In the genomic region with DNA sequence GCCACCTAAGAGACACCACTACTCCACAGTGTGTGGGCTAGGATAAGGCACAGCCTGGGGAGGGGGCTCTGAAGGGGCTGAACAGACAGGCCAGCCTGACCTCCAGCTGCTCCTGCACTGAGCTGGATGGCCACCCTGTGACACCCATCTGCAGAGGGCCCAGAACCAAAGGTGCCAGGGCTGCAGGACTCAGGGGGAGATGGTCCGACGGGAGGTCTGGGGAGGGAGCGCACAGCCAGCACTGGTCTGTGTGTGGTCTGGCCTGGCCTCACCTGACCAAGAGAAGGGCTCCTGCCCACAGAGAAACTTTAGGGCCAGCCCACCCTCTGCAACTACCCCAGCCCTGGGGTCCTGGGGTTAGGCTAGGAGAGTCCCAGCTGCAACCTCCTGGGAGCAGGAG, we compare ENCODE assay signal across 9 cellular contexts. TPM values are rescaled to one million over a fixed set of nuclear protein-coding genes. Genes with fewer than 3 reads are reported as not detected.
DNase-seq lines count a peak whose midpoint lies in the region; ATAC-seq, FAIRE-seq and TF ChIP-seq lines count a peak whose summit lies in the region.
"Had no signal": no experiment of that assay in that cellular context is flagged by ENCODE, and none has a peak within 500 bp of the region (broad histone marks: within the 10 kb centered on the region; RNA-seq: fewer than 3 reads in every experiment).

No MANE protein-coding gene starts in this region.

- H3K9me3 Mint-ChIP-seq in Calu3 (ENCODE audit: low read depth, unreplicated experiment): no peaks in the 10 kb centered on the region

- TF ChIP-seq CTCF in Calu3 (IDR thresholded peaks at IDR 0.05; ENCODE audit: unreplicated experiment): no peak
- no peak for TF ChIP-seq CTCF in OCI-LY7 (conservative IDR thresholded peaks at IDR 0.05; ENCODE audit: low read length)
- no peak for TF ChIP-seq CTCF in pancreas (IDR thresholded peaks at IDR 0.05)
- no peak for TF ChIP-seq CTCF in foreskin keratinocyte (conservative IDR thresholded peaks at IDR 0.05)

- H3K27ac Mint-ChIP-seq in Calu3 (ENCODE audit: unreplicated experiment): peak overlapping the region; percentile 72

- no peak for TF ChIP-seq POLR2A in GM12892 (IDR thresholded peaks at IDR 0.05; ENCODE audit: low read depth, low read length)

- H3K4me1 ChIP-seq in OCI-LY7 (ENCODE audit: insufficient read depth, low read length, poor library complexity, severe bottlenecking) (peaks cover 39% of the 10 kb centered on the region), pancreas (peaks cover 5 to 12% (median 6%) of the 10 kb centered on the region in 3 donors), foreskin keratinocyte (no peaks in the 10 kb centered on the region)

- H3K9me2 ChIP-seq in OCI-LY7 (ENCODE audit: insufficient read depth, low read length): no peaks in the 10 kb centered on the region

- CTCF ChIA-PET in Calu3 (lab: Charles Lee) (interaction anchor here (0.9 kb wide), 1 partner anchor 98 kb away, joined by 3 read pairs; no protein-coding TSS in a partner anchor), OCI-LY7 (lab: Charles Lee; ENCODE audit: unreplicated experiment) (no interaction called here)

- POLR2A ChIA-PET in OCI-LY7 (lab: Charles Lee): interaction anchor here (0.6 kb wide), 1 partner anchor 104 kb away, joined by 3 read pairs; no protein-coding TSS in a partner anchor

- no peak overlapping the region for H2AFZ ChIP-seq in OCI-LY7 (ENCODE audit: low read length)

- BruUV-seq in Calu3 (replicated peaks; lab: Mats Ljungman, UMichigan) (no TSS peak), OCI-LY7 (replicated peaks; lab: Mats Ljungman, UMichigan) (no TSS peak)

- H3K27me3 Mint-ChIP-seq in Calu3 (ENCODE audit: unreplicated experiment): no peaks in the 10 kb centered on the region

- H3K36me3 ChIP-seq in OCI-LY7 (ENCODE audit: insufficient read depth, low read length): peaks cover 26% of the 10 kb centered on the region; the same call in 1 of the 2 replicates
- peaks cover 0 to 22% (median 8%) of the 10 kb centered on the region in 3 donors for H3K36me3 ChIP-seq in pancreas

- peak overlapping the region; percentile 77 for H3K4me2 ChIP-seq in OCI-LY7 (ENCODE audit: low read length)

- DNase-seq in Calu3 (no peak), OCI-LY7 (ENCODE audit: low spot score) (no peak), pancreas (peak in 4 of 6 donors; percentile 19 to 74 (median 36)), GM12892 (ENCODE audit: insufficient read length) (no peak), globus pallidus (ENCODE audit: low spot score) (no peak), foreskin keratinocyte (no peak), A172 (ENCODE audit: low spot score) (no peak)

- H4K20me1 ChIP-seq in OCI-LY7 (ENCODE audit: insufficient read depth, low read length): no peaks in the 10 kb centered on the region

- 93 to 94% methylated on average over 3 of the region's 3 CpGs for WGBS in pancreas, 2 donors

- peak overlapping the region; percentile 72 for H3K4me3 Mint-ChIP-seq in Calu3 (ENCODE audit: low read depth, unreplicated experiment)

- ATAC-seq in esophagus mucosa (peak; percentile 0), pancreas (no peak), foreskin keratinocyte (no peak)

- H3K4me1 Mint-ChIP-seq in Calu3 (ENCODE audit: low read depth, unreplicated experiment): peaks cover 16% of the 10 kb centered on the region

- FAIRE-seq in pancreas (lab: Jason Lieb, UNC) (no peak), GM12892 (lab: Jason Lieb, UNC) (no peak)

- H3K79me2 ChIP-seq in OCI-LY7 (ENCODE audit: insufficient read depth, low read depth, low read length): no peaks in the 10 kb centered on the region

- H3K27me3 ChIP-seq in pancreas: no peaks in the 10 kb centered on the region
- H3K27me3 ChIP-seq in foreskin keratinocyte: no peaks in the 10 kb centered on the region
- H3K27me3 ChIP-seq: SJSA1 had no signal

- intact Hi-C loops in Calu3 (cut with micrococcal nuclease; ENCODE audit: unreplicated experiment) (no loop called here), OCI-LY7 (cut with micrococcal nuclease; ENCODE audit: unreplicated experiment) (no loop called here), pancreas (cut with DNase I) (loop anchor here in 1 of 3 donors (10.0 kb wide), 1 partner anchor 130 kb away; no protein-coding TSS in a partner anchor)

- H3K27ac ChIP-seq in OCI-LY7 (ENCODE audit: low read depth, low read length, poor library complexity, severe bottlenecking) (peak overlapping the region; percentile 32), pancreas (peak overlapping the region in 3 of 4 donors; percentile 68 to 91 (median 89)), foreskin keratinocyte (no peak overlapping the region)
- H3K27ac ChIP-seq: SJSA1 had no signal

- H3K4me3 ChIP-seq in OCI-LY7 (ENCODE audit: low read depth, low read length, poor library complexity, severe bottlenecking) (peak overlapping the region; percentile 70), pancreas (peak overlapping the region in 2 of 4 donors; percentile 80 to 86)

- H3K9me3 ChIP-seq in OCI-LY7 (ENCODE audit: low read length) (no peaks in the 10 kb centered on the region), pancreas (no peaks in the 10 kb centered on the region)
- H3K9me3 ChIP-seq: SJSA1 had no signal

- H3K36me3 Mint-ChIP-seq in Calu3 (ENCODE audit: insufficient read depth, unreplicated experiment): peaks cover 74% of the 10 kb centered on the region

RNA-seq across cellular contexts. Expression of a gene that starts 0.8 kb away (rescaled TPM):
- total RNA-seq in Calu3 (2022): 2.2 and 4.9 TPM in 2 replicates
- 0.44 and 1.3 TPM in 2 replicates for total RNA-seq in OCI-LY7 (2014; rRNA removed; shearing (Covaris generic))
- total RNA-seq in OCI-LY7 (2022): 4.0 and 4.5 TPM in 2 replicates
- total RNA-seq in esophagus mucosa: 5.1 TPM
- 1 to 10 TPM; 1.1 to 8.7 (median 4.5) TPM for total RNA-seq in pancreas
- 10 to 100 TPM in 1 of 2 donors, 1 to 10 TPM in 1; 4.2 to 10.9 TPM for polyA plus RNA-seq in pancreas
- polyA plus RNA-seq in GM12892 (2012; ENCODE audit: missing spikeins): not detected
- total RNA-seq in foreskin keratinocyte: 0.60 and 0.71 TPM in 2 replicates
- 0.58 and 0.80 TPM in 2 replicates for polyA plus RNA-seq in foreskin keratinocyte
- total RNA-seq in A172 (2014; rRNA removed; shearing (Covaris generic)): 8.6 and 13.4 TPM in 2 replicates

RNA-seq across cellular contexts. Expression of a gene that starts 12.1 kb away (rescaled TPM):
- total RNA-seq in Calu3 (2022) (610 and 613 TPM in 2 replicates), OCI-LY7 (2022) (90.2 and 96.5 TPM in 2 replicates), esophagus mucosa (72.1 TPM), pancreas (10 to 100 TPM; 33.7 to 97.5 (median 45.9) TPM), foreskin keratinocyte (113 and 121 TPM in 2 replicates)
- 58.8 and 61.1 TPM in 2 replicates for total RNA-seq in OCI-LY7 (2014; rRNA removed; shearing (Covaris generic))
- polyA plus RNA-seq in pancreas (10 to 100 TPM; 58.7 to 65.4 TPM), foreskin keratinocyte (100 and 109 TPM in 2 replicates)
- polyA plus RNA-seq in GM12892 (2012; ENCODE audit: missing spikeins): 51.3 TPM
- 352 and 377 TPM in 2 replicates for total RNA-seq in A172 (2014; rRNA removed; shearing (Covaris generic))

RNA-seq across cellular contexts. Expression of a gene that starts 26.1 kb away (rescaled TPM):
- 1,023 and 1,145 TPM in 2 replicates for total RNA-seq in Calu3 (2022)
- total RNA-seq in OCI-LY7 (2014; rRNA removed; shearing (Covaris generic)): 44.4 and 58.5 TPM in 2 replicates
- total RNA-seq in OCI-LY7 (2022): 68.3 and 81.1 TPM in 2 replicates
- total RNA-seq in esophagus mucosa: 126 TPM
- total RNA-seq in pancreas: 100 to 1,000 TPM; 159 to 261 (median 228) TPM
- polyA plus RNA-seq in pancreas: 100 to 1,000 TPM; 125 to 166 TPM
- polyA plus RNA-seq in GM12892 (2012; ENCODE audit: missing spikeins): 58.6 TPM
- 95.8 and 127 TPM in 2 replicates for total RNA-seq in foreskin keratinocyte
- 109 and 123 TPM in 2 replicates for polyA plus RNA-seq in foreskin keratinocyte
- total RNA-seq in A172 (2014; rRNA removed; shearing (Covaris generic)): 2,241 and 2,527 TPM in 2 replicates

Comparison
In these comparisons a context has a peak if more than half of its experiments do, and no peak if none do; other contexts are left out.
1. DNase-seq: peak in pancreas (4 of 6); none in Calu3 (single experiment), OCI-LY7 (single experiment), GM12892 (single experiment), globus pallidus (single experiment), foreskin keratinocyte (0 of 2) and A172 (single experiment).